In the genomic region with DNA sequence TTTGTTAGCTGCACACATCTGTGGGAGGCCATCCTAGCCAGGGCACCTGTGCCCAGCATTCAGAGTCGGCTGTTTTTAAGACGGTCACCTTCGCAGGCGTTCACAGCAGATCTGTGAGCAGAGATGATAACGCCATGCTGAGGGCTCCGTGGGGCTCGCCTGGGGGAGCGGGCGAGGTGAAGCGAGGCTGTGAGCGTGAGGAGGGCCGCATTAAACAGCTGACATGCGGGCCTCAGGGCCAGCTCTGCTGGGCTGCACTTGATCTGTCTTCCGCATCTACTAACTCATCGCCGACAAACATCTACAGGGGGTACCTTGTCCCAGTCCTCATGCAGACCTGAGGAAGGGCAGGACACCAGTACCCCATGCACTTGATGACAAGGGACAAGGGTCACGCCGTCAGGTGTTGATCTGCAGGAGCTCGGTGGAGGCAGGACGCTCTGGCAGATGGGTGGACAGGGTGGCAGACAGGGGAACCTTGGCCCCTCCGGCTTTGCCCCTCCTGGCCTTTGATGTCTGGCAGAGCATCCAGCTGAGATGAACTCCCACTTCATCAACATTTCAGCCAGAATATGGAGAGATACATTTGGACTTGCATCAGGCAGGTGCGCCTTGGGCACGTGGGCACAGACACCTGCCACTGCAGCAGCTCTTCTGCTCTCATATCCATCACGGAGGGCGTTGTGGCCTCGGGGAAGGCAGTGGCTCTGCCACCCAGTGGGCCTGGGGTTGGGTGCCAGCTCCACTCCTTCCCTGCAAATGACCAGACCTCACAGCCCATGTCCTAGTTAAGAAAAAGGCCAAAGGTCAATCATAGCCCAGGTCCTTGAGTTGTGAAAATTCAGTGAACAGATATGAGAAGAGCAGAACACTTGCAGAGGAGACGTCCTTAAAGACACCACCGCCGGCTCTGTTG, we compare ENCODE assay signal across 15 cellular contexts.
"Had no signal": no experiment of that assay in that cellular context is flagged by ENCODE, and none has a peak within 500 bp of the region (broad histone marks: within the 10 kb centered on the region; RNA-seq: fewer than 3 reads in every experiment).

No MANE protein-coding gene starts in this region.

- H3K27me3 ChIP-seq: neural progenitor cell, transverse colon had no signal

- H3K4me3 ChIP-seq: adrenal gland, gastroesophageal sphincter, lower lobe of right lung, neural progenitor cell, smooth muscle cell, transverse colon had no signal

- H3K27ac ChIP-seq: adrenal gland, epithelial cell of prostate, gastroesophageal sphincter, lower lobe of right lung, neural progenitor cell, transverse colon had no signal

- DNase-seq: activated CD4-positive, alpha-beta T cell treated with anti-CD3 and anti-CD28 coated beads, Interleukin-2, amount 50 U/mL, for 48 hours; activated naive CD4-positive, alpha-beta T cell treated with anti-CD3 and anti-CD28 coated beads, Interleukin-2, amount 50 U/mL, for 16 hours; caudate nucleus; effector memory CD8-positive, alpha-beta T cell; lower lobe of right lung; midbrain; right cardiac atrium; transverse colon had no signal

- H3K9me3 ChIP-seq: adrenal gland, lower lobe of right lung, transverse colon had no signal

- H3K36me3 ChIP-seq: adrenal gland, gastroesophageal sphincter, lower lobe of right lung, neural progenitor cell, transverse colon had no signal

- ATAC-seq: activated CD4-positive, CD25-positive, alpha-beta regulatory T cell treated with anti-CD3 and anti-CD28 coated beads, Interleukin-2, amount 50 U/mL, for 24 hours; effector memory CD8-positive, alpha-beta T cell; gastroesophageal sphincter; lower lobe of right lung; right cardiac atrium; stimulated activated effector memory CD8-positive, alpha-beta T cell treated with anti-CD3 and anti-CD28 coated beads, Interleukin-12 subunit alpha, Interleukin-12 subunit beta, amount 100 ng/mL, for 72 hours had no signal

- H3K4me1 ChIP-seq: adrenal gland, gastroesophageal sphincter, lower lobe of right lung, neural progenitor cell, transverse colon had no signal
